ENCODE assay signal across 8 cellular contexts in genomic region chr6:69795469-69796080, GRCh38. TPM values are rescaled to one million over a fixed set of nuclear protein-coding genes. Genes with fewer than 3 reads are reported as not detected.
A peak's percentile ranks its signal among the peaks of the same experiment; 100 is the strongest.
DNase-seq lines count a peak whose midpoint lies in the region; ATAC-seq lines count a peak whose summit lies in the region.

No MANE protein-coding gene starts in this region.

- H3K27ac Mint-ChIP-seq in CD8-positive, alpha-beta memory T cell: peak overlapping the region; percentile 96 to 100 (median 98)
- peak overlapping the region; percentile 89 for H3K27ac Mint-ChIP-seq in activated T-helper 2 cell treated with anti-CD3 and anti-CD28 coated beads, Interferon-gamma antibody, Interleukin-2, Interleukin-4, amounts not matched to agents 10 μg/mL and 5 μg/mL and 100 μg/mL, durations not matched to agents 14 hours and 24 hours and 36 hours

- peaks cover 27% of the 10 kb centered on the region for H3K4me1 ChIP-seq in CD8-positive, alpha-beta memory T cell (ENCODE audit: insufficient read depth, low read length)
- peaks cover 15% of the 10 kb centered on the region; the same call in 1 of the 2 replicates for H3K4me1 ChIP-seq in iPS-20b (ENCODE audit: insufficient read depth, low read length)

- CTCF ChIA-PET in CD8-positive, alpha-beta memory T cell (lab: Charles Lee): interaction anchor here (0.8 to 2.8 kb wide), 6 partner anchors 14 to 867 kb away, joined by 3 to 17 read pairs (median 8); partner anchors contain the start of gene COL19A1

- H3K27me3 ChIP-seq in CD8-positive, alpha-beta memory T cell (ENCODE audit: insufficient read depth, low read length, poor library complexity, severe bottlenecking): no peaks in the 10 kb centered on the region
- H3K27me3 ChIP-seq in iPS-20b (ENCODE audit: insufficient read depth, low read length): no peaks in the 10 kb centered on the region

- H3K4me3 Mint-ChIP-seq in CD8-positive, alpha-beta memory T cell: peak overlapping the region; percentile 90 to 98 (median 93)
- H3K4me3 Mint-ChIP-seq in activated T-helper 2 cell treated with anti-CD3 and anti-CD28 coated beads, Interferon-gamma antibody, Interleukin-2, Interleukin-4, amounts not matched to agents 10 μg/mL and 5 μg/mL and 100 μg/mL, durations not matched to agents 14 hours and 24 hours and 36 hours (ENCODE audit: low read depth): peak overlapping the region; percentile 90

- peak overlapping the region; percentile 97 for H3K27ac ChIP-seq in CD8-positive, alpha-beta memory T cell (ENCODE audit: low read depth, low read length)
- no peak overlapping the region for H3K27ac ChIP-seq in iPS-20b (ENCODE audit: low read length)
- H3K27ac ChIP-seq in substantia nigra (ENCODE audit: low read depth, low read length, poor library complexity, severe bottlenecking): peak overlapping the region; percentile 90

- no peaks in the 10 kb centered on the region for H3K9me3 ChIP-seq in CD8-positive, alpha-beta memory T cell (ENCODE audit: low read length)
- no peaks in the 10 kb centered on the region for H3K9me3 ChIP-seq in iPS-20b (ENCODE audit: insufficient read depth, low read depth, low read length)

- no peaks in the 10 kb centered on the region for H3K27me3 Mint-ChIP-seq in CD8-positive, alpha-beta memory T cell
- no peaks in the 10 kb centered on the region for H3K27me3 Mint-ChIP-seq in activated T-helper 2 cell treated with anti-CD3 and anti-CD28 coated beads, Interferon-gamma antibody, Interleukin-2, Interleukin-4, amounts not matched to agents 10 μg/mL and 5 μg/mL and 100 μg/mL, durations not matched to agents 14 hours and 24 hours and 36 hours (ENCODE audit: low read depth)

- peak in 1 of 5 donors; percentile 17 for DNase-seq in CD8-positive, alpha-beta memory T cell
- DNase-seq in activated T-helper 2 cell treated with anti-CD3 and anti-CD28 coated beads, Interferon-gamma antibody, Interleukin-2, Interleukin-4, amounts not matched to agents 10 μg/mL and 5 μg/mL and 100 μg/mL, durations not matched to agents 14 hours and 24 hours and 36 hours (ENCODE audit: low spot score): no peak
- DNase-seq in substantia nigra (lab: John Stamatoyannopoulos, UW): peak in 1 of 49 donors; percentile 9
- DNase-seq in GF-D8 (lab: John Stamatoyannopoulos, UW): no peak
- no peak for DNase-seq in DMS153 treated with DMSO at 0.1 percent for 48 hours (lab: John Stamatoyannopoulos, UW; ENCODE audit: unreplicated experiment)

- H3K9ac ChIP-seq in iPS-20b (ENCODE audit: low read depth, low read length): peak overlapping the region; percentile 87; the same call in 1 of the 2 replicates

- POLR2A ChIA-PET in CD8-positive, alpha-beta memory T cell (lab: Charles Lee): interaction anchor here (0.6 to 1.9 kb wide), 5 partner anchors 17 to 131 kb away, joined by 3 to 8 read pairs (median 3); partner anchors contain the start of gene COL19A1

- H3K36me3 ChIP-seq in CD8-positive, alpha-beta memory T cell (ENCODE audit: insufficient read depth, low read length): no peaks in the 10 kb centered on the region
- H3K36me3 ChIP-seq in iPS-20b (ENCODE audit: insufficient read depth, low read depth, low read length): no peaks in the 10 kb centered on the region

- ATAC-seq in GM19372 (IDR thresholded peaks at IDR 0.05; ENCODE audit: low read depth, unreplicated experiment) (peak; percentile 36), HG03439 (IDR thresholded peaks at IDR 0.05; ENCODE audit: unreplicated experiment) (peak; percentile 31)

- H3K9me3 Mint-ChIP-seq in CD8-positive, alpha-beta memory T cell: no peaks in the 10 kb centered on the region
- H3K9me3 Mint-ChIP-seq in activated T-helper 2 cell treated with anti-CD3 and anti-CD28 coated beads, Interferon-gamma antibody, Interleukin-2, Interleukin-4, amounts not matched to agents 10 μg/mL and 5 μg/mL and 100 μg/mL, durations not matched to agents 14 hours and 24 hours and 36 hours: peaks cover 4% of the 10 kb centered on the region

- peaks cover 53 to 71% (median 66%) of the 10 kb centered on the region in 3 donors for H3K4me1 Mint-ChIP-seq in CD8-positive, alpha-beta memory T cell
- peaks cover 37% of the 10 kb centered on the region for H3K4me1 Mint-ChIP-seq in activated T-helper 2 cell treated with anti-CD3 and anti-CD28 coated beads, Interferon-gamma antibody, Interleukin-2, Interleukin-4, amounts not matched to agents 10 μg/mL and 5 μg/mL and 100 μg/mL, durations not matched to agents 14 hours and 24 hours and 36 hours (ENCODE audit: low read depth)

- intact Hi-C loops in activated T-helper 2 cell treated with anti-CD3 and anti-CD28 coated beads, Interferon-gamma antibody, Interleukin-2, Interleukin-4, amounts not matched to agents 10 μg/mL and 5 μg/mL and 100 μg/mL, durations not matched to agents 14 hours and 24 hours and 36 hours (cut with micrococcal nuclease): loop anchor here (1.0 to 2.0 kb wide), 2 partner anchors 24 to 71 kb away; partner anchors contain the start of gene COL19A1

- peak overlapping the region; percentile 85 for H3K4me3 ChIP-seq in CD8-positive, alpha-beta memory T cell (ENCODE audit: low read length)
- H3K4me3 ChIP-seq in iPS-20b (ENCODE audit: low read length): peak overlapping the region; percentile 90

- H3K36me3 Mint-ChIP-seq in CD8-positive, alpha-beta memory T cell: peaks cover 0 to 14% (median 0%) of the 10 kb centered on the region in 3 donors
- H3K36me3 Mint-ChIP-seq in activated T-helper 2 cell treated with anti-CD3 and anti-CD28 coated beads, Interferon-gamma antibody, Interleukin-2, Interleukin-4, amounts not matched to agents 10 μg/mL and 5 μg/mL and 100 μg/mL, durations not matched to agents 14 hours and 24 hours and 36 hours (ENCODE audit: low read depth): peaks cover 15% of the 10 kb centered on the region

RNA-seq across cellular contexts. Expression of gene LMBRD1, which starts 1.2 kb away (rescaled TPM):
- total RNA-seq in CD8-positive, alpha-beta memory T cell: 10 to 100 TPM; 16.2 to 17.3 TPM
- polyA plus RNA-seq in CD8-positive, alpha-beta memory T cell: 45.5 TPM
- 18.9 and 20.8 TPM in 2 replicates for total RNA-seq in activated T-helper 2 cell treated with anti-CD3 and anti-CD28 coated beads, Interferon-gamma antibody, Interleukin-2, Interleukin-4, amounts not matched to agents 10 μg/mL and 5 μg/mL and 100 μg/mL, durations not matched to agents 14 hours and 24 hours and 36 hours
